21 cellular contexts compared by ENCODE assay signal in the genomic region with DNA sequence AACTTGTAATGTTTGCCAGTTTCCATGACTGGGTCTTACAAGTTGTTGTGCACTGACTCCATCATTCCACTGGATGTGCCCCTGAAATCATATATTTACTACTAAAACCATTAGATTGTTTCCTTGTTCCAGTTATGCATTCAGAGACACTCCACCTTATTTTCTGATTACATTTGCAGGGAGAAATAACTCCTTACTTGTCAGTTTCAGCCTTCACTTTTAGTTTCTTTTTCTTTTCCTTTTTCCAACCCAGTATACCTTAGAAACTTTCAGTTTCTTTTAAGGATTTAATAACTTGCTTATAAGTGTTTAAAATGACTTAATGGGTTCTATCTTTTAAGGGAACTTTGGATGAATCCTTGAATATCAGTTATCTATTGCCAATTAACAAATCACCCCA.
"Had no signal": no experiment of that assay in that cellular context is flagged by ENCODE, and none has a peak within 500 bp of the region (broad histone marks: within the 10 kb centered on the region; RNA-seq: fewer than 3 reads in every experiment).

No MANE protein-coding gene starts in this region.

- H3K27me3 Mint-ChIP-seq: brain; effector memory CD8-positive, alpha-beta T cell; stimulated activated naive B cell treated with anti-CD40 and anti-IgM and Interleukin-4, amounts not matched to agents 10 μg/mL and 1 μg/mL and 100 μg/mL, for 72 hours; T-cell had no signal

- ATAC-seq: effector memory CD8-positive, alpha-beta T cell; heart right ventricle; SK-N-SH treated with all-trans-retinoic acid at 6 μM for 48 hours; stimulated activated naive B cell treated with anti-CD40 and anti-IgM and Interleukin-4, amounts not matched to agents 10 μg/mL and 1 μg/mL and 100 μg/mL, for 72 hours; T-cell had no signal

- H3K27ac Mint-ChIP-seq: brain; stimulated activated naive B cell treated with anti-CD40 and anti-IgM and Interleukin-4, amounts not matched to agents 10 μg/mL and 1 μg/mL and 100 μg/mL, for 72 hours; T-cell had no signal

- DNase-seq: activated gamma-delta T cell treated with Interleukin-2 at 50 U/mL for 16 hours; anterior cingulate cortex; caudate nucleus; effector memory CD8-positive, alpha-beta T cell; esophagus squamous epithelium; heart right ventricle; kidney glomerular epithelial cell; left ventricle myocardium inferior; mammary epithelial cell; midbrain; occipital lobe; posterior cingulate gyrus; retina; spleen; stimulated activated CD4-positive, alpha-beta T cell treated with anti-CD3 and anti-CD28 coated beads, Interleukin-4, amount 100 ng/mL, for 4 hours; stimulated activated naive B cell treated with anti-CD40 and anti-IgM and Interleukin-4, amounts not matched to agents 10 μg/mL and 1 μg/mL and 100 μg/mL, for 72 hours; T-cell; thyroid gland; WERI-Rb-1 had no signal

- H3K4me3 Mint-ChIP-seq: brain; effector memory CD8-positive, alpha-beta T cell; stimulated activated naive B cell treated with anti-CD40 and anti-IgM and Interleukin-4, amounts not matched to agents 10 μg/mL and 1 μg/mL and 100 μg/mL, for 72 hours; T-cell had no signal

- H3K9me3 Mint-ChIP-seq: brain; effector memory CD8-positive, alpha-beta T cell; stimulated activated naive B cell treated with anti-CD40 and anti-IgM and Interleukin-4, amounts not matched to agents 10 μg/mL and 1 μg/mL and 100 μg/mL, for 72 hours; T-cell had no signal
